ENCODE assay signal across 19 cellular contexts in genomic region chr12:130127527-130127908, GRCh38. TPM values are rescaled to one million over a fixed set of nuclear protein-coding genes. Genes with fewer than 3 reads are reported as not detected.
DNase-seq lines count a peak whose midpoint lies in the region; ATAC-seq and TF ChIP-seq lines count a peak whose summit lies in the region.
"Had no signal": no experiment of that assay in that cellular context is flagged by ENCODE, and none has a peak within 500 bp of the region (broad histone marks: within the 10 kb centered on the region; RNA-seq: fewer than 3 reads in every experiment).

No MANE protein-coding gene starts in this region.

- H3K9me2 ChIP-seq in hepatocyte (replicated peaks; ENCODE audit: insufficient read depth): no peaks in the 10 kb centered on the region

- intact Hi-C loops in thyroid gland (cut with DNase I) (no loop called here), upper lobe of right lung (cut with DNase I) (no loop called here)

- H3K9me3 ChIP-seq in thyroid gland (no peaks in the 10 kb centered on the region), upper lobe of right lung (no peaks in the 10 kb centered on the region), hepatocyte (ENCODE audit: low read depth) (no peaks in the 10 kb centered on the region)

- H3K4me3 ChIP-seq in thyroid gland (replicated peaks in 1 of 3): no peak overlapping the region
- no peak overlapping the region for H3K4me3 ChIP-seq in upper lobe of right lung
- no peak overlapping the region for H3K4me3 ChIP-seq in hepatocyte
- H3K4me3 ChIP-seq: cardiac muscle cell, GM23338 had no signal

- no peak overlapping the region for H3K4me3 Mint-ChIP-seq in chondrocyte (ENCODE audit: unreplicated experiment)
- H3K4me3 Mint-ChIP-seq: activated CD4-positive, alpha-beta T cell treated with anti-CD3 and anti-CD28 coated beads, Interleukin-2, amount 10 ng/mL, durations not matched to agents 24 days and 14 days; GM23338 had no signal

- H3K27ac ChIP-seq in thyroid gland: peak overlapping the region in 1 of 3 donors; percentile 50
- H3K27ac ChIP-seq in upper lobe of right lung: no peak overlapping the region
- no peak overlapping the region for H3K27ac ChIP-seq in hepatocyte
- H3K27ac ChIP-seq: cardiac muscle cell had no signal

- H3K4me1 Mint-ChIP-seq in chondrocyte (ENCODE audit: low read depth): peaks cover 16% of the 10 kb centered on the region
- H3K4me1 Mint-ChIP-seq: activated CD4-positive, alpha-beta T cell treated with anti-CD3 and anti-CD28 coated beads, Interleukin-2, amount 10 ng/mL, durations not matched to agents 24 days and 14 days; GM23338 had no signal

- no peaks in the 10 kb centered on the region for H3K9me3 Mint-ChIP-seq in chondrocyte (ENCODE audit: low read depth)
- H3K9me3 Mint-ChIP-seq: activated CD4-positive, alpha-beta T cell treated with anti-CD3 and anti-CD28 coated beads, Interleukin-2, amount 10 ng/mL, durations not matched to agents 24 days and 14 days; activated naive CD4-positive, alpha-beta T cell treated with anti-CD3 and anti-CD28 coated beads, Interleukin-2, amount 50 U/mL, for 72 hours had no signal

- no peaks in the 10 kb centered on the region for H3K79me2 ChIP-seq in hepatocyte

- DNase-seq in NAMALWA (ENCODE audit: low spot score) (peak; percentile 31), chondrocyte (ENCODE audit: low spot score) (no peak), mucosa of gallbladder (ENCODE audit: low spot score) (peak; percentile 64), thyroid gland (peak; percentile 21 to 26), upper lobe of right lung (no peak), hepatocyte (ENCODE audit: low spot score) (no peak)
- DNase-seq: activated CD4-positive, alpha-beta T cell treated with anti-CD3 and anti-CD28 coated beads, Interleukin-2, amount 10 ng/mL, durations not matched to agents 24 days and 14 days; activated T-cell treated with anti-CD3 and anti-CD28 coated beads for 4 hours; DMS 273 treated with DMSO at 0.1 percent for 48 hours; head of caudate nucleus; MV-4-11; retina; stimulated activated CD4-positive, alpha-beta T cell treated with anti-CD3 and anti-CD28 coated beads, Interleukin-4, amount 100 ng/mL, for 4 hours; T1000 had no signal

- ATAC-seq in upper lobe of right lung (no peak), GM21423 (IDR thresholded peaks at IDR 0.05; ENCODE audit: unreplicated experiment) (no peak)
- ATAC-seq: activated naive CD4-positive, alpha-beta T cell treated with anti-CD3 and anti-CD28 coated beads, Interleukin-2, amount 50 U/mL, for 72 hours; GM23338 had no signal

- no peak overlapping the region for H3K4me2 ChIP-seq in hepatocyte
- H3K4me2 ChIP-seq: GM23338 had no signal

- no peaks in the 10 kb centered on the region for H3K36me3 Mint-ChIP-seq in chondrocyte (ENCODE audit: low read depth)
- H3K36me3 Mint-ChIP-seq: activated naive CD4-positive, alpha-beta T cell treated with anti-CD3 and anti-CD28 coated beads, Interleukin-2, amount 50 U/mL, for 72 hours had no signal

- no peak for TF ChIP-seq CTCF in chondrocyte (IDR thresholded peaks at IDR 0.05)
- TF ChIP-seq CTCF in thyroid gland (IDR thresholded peaks at IDR 0.05): no peak
- TF ChIP-seq CTCF in upper lobe of right lung (IDR thresholded peaks at IDR 0.05): no peak
- no peak for TF ChIP-seq CTCF in hepatocyte (IDR thresholded peaks at IDR 0.05; ENCODE audit: poor library complexity)

- H3K27ac Mint-ChIP-seq in chondrocyte (ENCODE audit: unreplicated experiment): peak overlapping the region; percentile 82
- H3K27ac Mint-ChIP-seq: activated CD4-positive, alpha-beta T cell treated with anti-CD3 and anti-CD28 coated beads, Interleukin-2, amount 10 ng/mL, durations not matched to agents 24 days and 14 days; activated naive CD4-positive, alpha-beta T cell treated with anti-CD3 and anti-CD28 coated beads, Interleukin-2, amount 50 U/mL, for 72 hours; GM23338 had no signal

- WGBS in thyroid gland, 2 donors: 53 to 79% methylated on average over 3 of the region's 3 CpGs
- WGBS in hepatocyte (ENCODE audit: low lambda C conversion rate, missing lambda C conversion rate): 75% methylated on average over 3 of the region's 3 CpGs

- no peak overlapping the region for H2AFZ ChIP-seq in hepatocyte
- H2AFZ ChIP-seq: GM23338 had no signal

- H3K27me3 ChIP-seq in thyroid gland (no peaks in the 10 kb centered on the region), upper lobe of right lung (no peaks in the 10 kb centered on the region), hepatocyte (no peaks in the 10 kb centered on the region)

- H4K20me1 ChIP-seq in hepatocyte (ENCODE audit: insufficient read depth, poor library complexity, severe bottlenecking): no peaks in the 10 kb centered on the region

- H3K36me3 ChIP-seq in thyroid gland (no peaks in the 10 kb centered on the region), upper lobe of right lung (no peaks in the 10 kb centered on the region), hepatocyte (replicated peaks; ENCODE audit: insufficient read depth, low read depth) (no peaks in the 10 kb centered on the region)
- H3K36me3 ChIP-seq: cardiac muscle cell had no signal

- no peak for TF ChIP-seq POLR2A in thyroid gland (IDR thresholded peaks at IDR 0.05)

- H3K27me3 Mint-ChIP-seq in chondrocyte (ENCODE audit: low read depth): peaks cover 8% of the 10 kb centered on the region
- H3K27me3 Mint-ChIP-seq: activated CD4-positive, alpha-beta T cell treated with anti-CD3 and anti-CD28 coated beads, Interleukin-2, amount 10 ng/mL, durations not matched to agents 24 days and 14 days had no signal

- no peaks in the 10 kb centered on the region for H3K4me1 ChIP-seq in thyroid gland
- H3K4me1 ChIP-seq in upper lobe of right lung: no peaks in the 10 kb centered on the region
- H3K4me1 ChIP-seq in hepatocyte (ENCODE audit: insufficient read depth): no peaks in the 10 kb centered on the region

RNA-seq across cellular contexts. Expression of gene FZD10, which starts 34.7 kb away (rescaled TPM):
- total RNA-seq in chondrocyte (0.19 to 0.40 TPM (median 0.31 TPM) in 3 replicates), mucosa of gallbladder (1.1 TPM), thyroid gland (1 to 10 TPM; 1.2 to 4.7 (median 2.5) TPM), upper lobe of right lung (0.84 TPM), hepatocyte (1.3 and 1.7 TPM in 2 replicates)
- 0.35 and 0.50 TPM in 2 replicates for polyA plus RNA-seq in hepatocyte
- total RNA-seq: activated CD4-positive, alpha-beta T cell treated with anti-CD3 and anti-CD28 coated beads, Interleukin-2, amount 10 ng/mL, durations not matched to agents 24 days and 14 days; activated naive CD4-positive, alpha-beta T cell treated with anti-CD3 and anti-CD28 coated beads, Interleukin-2, amount 50 U/mL, for 72 hours had no signal
- polyA plus RNA-seq: BJ, cardiac muscle cell had no signal

Comparison
In these comparisons a context has a peak if more than half of its experiments do, and no peak if none do; other contexts are left out.
1. DNase-seq: peak in NAMALWA (single experiment), mucosa of gallbladder (single experiment) and thyroid gland (2 of 2); none in chondrocyte (single experiment), upper lobe of right lung (single experiment) and hepatocyte (single experiment).